In genomic region chr10:24722676-24723385, GRCh38 we compare ENCODE assay signal across 1 cellular context.
TF ChIP-seq lines count a peak whose summit lies in the region.

No MANE protein-coding gene starts in this region.

TF ChIP-seq in HepG2, 621 proteins besides CTCF, POLR2A, EP300 and RAD21 (continued from another document):
- TF ChIP-seq ZNF770 (CRISPR knock-in tag; IDR thresholded peaks at IDR 0.05) (0 out of 2 replicates have a peak, but pooled peaks have one; percentile 11), ZNF343 (CRISPR knock-in tag; IDR thresholded peaks at IDR 0.05) (peak; percentile 89; the same call in 1 of the 2 replicates), ZNF878 (CRISPR knock-in tag; IDR thresholded peaks at IDR 0.05) (no peak), RBFOX2 (IDR thresholded peaks at IDR 0.05; ENCODE audit: low read depth, low read length) (peak; percentile 67), PHF8 (CRISPR knock-in tag; IDR thresholded peaks at IDR 0.05) (peak; percentile 76), PHF21A (CRISPR knock-in tag; IDR thresholded peaks at IDR 0.05) (0 out of 2 replicates have a peak, but pooled peaks have one; percentile 9), JUN (CRISPR knock-in tag; IDR thresholded peaks at IDR 0.05) (no peak), DRAP1 (CRISPR knock-in tag; IDR thresholded peaks at IDR 0.05) (0 out of 2 replicates have a peak, but pooled peaks have one; percentile 34), ZNF558 (CRISPR knock-in tag; IDR thresholded peaks at IDR 0.05; ENCODE audit: borderline replicate concordance) (peak; percentile 55; the same call in 1 of the 2 replicates), AGO2 (optimal IDR thresholded peaks at IDR 0.05; ENCODE audit: low read depth, low read length) (peak; percentile 59), SATB2 (CRISPR knock-in tag; IDR thresholded peaks at IDR 0.05) (0 out of 2 replicates have a peak, but pooled peaks have one; percentile 21), ZBTB7B (CRISPR knock-in tag; IDR thresholded peaks at IDR 0.05) (peak; percentile 31; the same call in 1 of the 2 replicates), POLR2AphosphoS5 (IDR thresholded peaks at IDR 0.05; ENCODE audit: low read depth, low read length) (peak; percentile 37; the same call in 1 of the 2 replicates), ZNF782 (CRISPR knock-in tag; IDR thresholded peaks at IDR 0.05; ENCODE audit: borderline replicate concordance) (no peak), SAP130 (CRISPR knock-in tag; IDR thresholded peaks at IDR 0.05; ENCODE audit: low read depth) (peak; percentile 43), ZNF12 (CRISPR knock-in tag; IDR thresholded peaks at IDR 0.05) (no peak), TAF1 (CRISPR knock-in tag; IDR thresholded peaks at IDR 0.05) (0 out of 2 replicates have a peak, but pooled peaks have one; percentile 28), KLF15 (CRISPR knock-in tag; IDR thresholded peaks at IDR 0.05; ENCODE audit: borderline replicate concordance) (0 out of 2 replicates have a peak, but pooled peaks have one; percentile 14), ZFYVE20 (CRISPR knock-in tag; IDR thresholded peaks at IDR 0.05; ENCODE audit: borderline replicate concordance, low read depth) (no peak)
- TF ChIP-seq, protein P1, sequence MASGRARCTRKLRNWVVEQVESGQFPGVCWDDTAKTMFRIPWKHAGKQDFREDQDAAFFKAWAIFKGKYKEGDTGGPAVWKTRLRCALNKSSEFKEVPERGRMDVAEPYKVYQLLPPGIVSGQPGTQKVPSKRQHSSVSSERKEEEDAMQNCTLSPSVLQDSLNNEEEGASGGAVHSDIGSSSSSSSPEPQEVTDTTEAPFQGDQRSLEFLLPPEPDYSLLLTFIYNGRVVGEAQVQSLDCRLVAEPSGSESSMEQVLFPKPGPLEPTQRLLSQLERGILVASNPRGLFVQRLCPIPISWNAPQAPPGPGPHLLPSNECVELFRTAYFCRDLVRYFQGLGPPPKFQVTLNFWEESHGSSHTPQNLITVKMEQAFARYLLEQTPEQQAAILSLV (CRISPR knock-in tag; IDR thresholded peaks at IDR 0.05; ENCODE audit: borderline replicate concordance), result peak; percentile 28; the same call in 1 of the 2 replicates
- TF ChIP-seq, protein P2, sequence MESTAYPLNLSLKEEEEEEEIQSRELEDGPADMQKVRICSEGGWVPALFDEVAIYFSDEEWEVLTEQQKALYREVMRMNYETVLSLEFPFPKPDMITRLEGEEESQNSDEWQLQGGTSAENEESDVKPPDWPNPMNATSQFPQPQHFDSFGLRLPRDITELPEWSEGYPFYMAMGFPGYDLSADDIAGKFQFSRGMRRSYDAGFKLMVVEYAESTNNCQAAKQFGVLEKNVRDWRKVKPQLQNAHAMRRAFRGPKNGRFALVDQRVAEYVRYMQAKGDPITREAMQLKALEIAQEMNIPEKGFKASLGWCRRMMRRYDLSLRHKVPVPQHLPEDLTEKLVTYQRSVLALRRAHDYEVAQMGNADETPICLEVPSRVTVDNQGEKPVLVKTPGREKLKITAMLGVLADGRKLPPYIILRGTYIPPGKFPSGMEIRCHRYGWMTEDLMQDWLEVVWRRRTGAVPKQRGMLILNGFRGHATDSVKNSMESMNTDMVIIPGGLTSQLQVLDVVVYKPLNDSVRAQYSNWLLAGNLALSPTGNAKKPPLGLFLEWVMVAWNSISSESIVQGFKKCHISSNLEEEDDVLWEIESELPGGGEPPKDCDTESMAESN (CRISPR knock-in tag; conservative IDR thresholded peaks at IDR 0.05), result 0 out of 2 replicates have a peak, but pooled peaks have one; percentile 32
